In genomic region chr7:119937745-119938144, GRCh38 we compare ENCODE assay signal across 2 cellular contexts.
TF ChIP-seq lines count a peak whose summit lies in the region.

No MANE protein-coding gene starts in this region.

TF ChIP-seq in HepG2, 621 proteins besides CTCF, POLR2A, EP300 and RAD21:
- TF ChIP-seq ZSCAN9 (CRISPR knock-in tag; IDR thresholded peaks at IDR 0.05; ENCODE audit: borderline replicate concordance) (no peak), CEBPB (IDR thresholded peaks at IDR 0.05; ENCODE audit: borderline replicate concordance, low read depth, low read length) (peak; percentile 35; the same call in 1 of the 2 replicates)

TF ChIP-seq in H1, 55 proteins besides CTCF, POLR2A, EP300 and RAD21:
- TF ChIP-seq SP1 (IDR thresholded peaks at IDR 0.05; ENCODE audit: low read depth, low read length) (no peak), CEBPB (IDR thresholded peaks at IDR 0.05; ENCODE audit: low read depth, low read length) (peak; percentile 80; the same call in 1 of the 2 replicates)
